20 cellular contexts compared by ENCODE assay signal in genomic region chr7:124720195-124720594, GRCh38. TPM values are rescaled to one million over a fixed set of nuclear protein-coding genes. Genes with fewer than 3 reads are reported as not detected.
DNase-seq lines count a peak whose midpoint lies in the region; ATAC-seq and TF ChIP-seq lines count a peak whose summit lies in the region.
"Had no signal": no experiment of that assay in that cellular context is flagged by ENCODE, and none has a peak within 500 bp of the region (broad histone marks: within the 10 kb centered on the region; RNA-seq: fewer than 3 reads in every experiment).

No MANE protein-coding gene starts in this region.

- POLR2A ChIA-PET in MCF 10A (lab: Yijun Ruan, JAX), result interaction anchor here (1.1 to 6.8 kb wide), 4 partner anchors 9 to 48 kb away, joined by 3 to 36 read pairs (median 9); no protein-coding TSS in a partner anchor

- H3K27ac ChIP-seq in breast epithelium (no peak overlapping the region), suprapubic skin (no peak overlapping the region)
- H3K27ac ChIP-seq: coronary artery, heart right ventricle, pancreas, SJCRH30, skin epidermis had no signal

- H3K27ac Mint-ChIP-seq in MCF 10A (ENCODE audit: low read depth, unreplicated experiment), result no peak overlapping the region
- H3K27ac Mint-ChIP-seq: activated naive CD8-positive, alpha-beta T cell treated with anti-CD3 and anti-CD28 coated beads, Interleukin-2, amount 50 U/mL, for 24 hours; activated T-cell treated with anti-CD3 and anti-CD28 coated beads, Interleukin-2, amount 50 U/mL, for 72 hours; H9; type B pancreatic cell had no signal

- H3K4me1 ChIP-seq in breast epithelium (no peaks in the 10 kb centered on the region), suprapubic skin (no peaks in the 10 kb centered on the region)
- H3K4me1 ChIP-seq: heart right ventricle, pancreas, SJCRH30 had no signal

- DNase-seq in MCF 10A (ENCODE audit: unreplicated experiment), result peak; percentile 64
- DNase-seq in breast epithelium (ENCODE audit: low spot score in 2 of 2), result no peak
- peak; percentile 59 for DNase-seq in amniotic epithelial cell (ENCODE audit: low read depth)
- peak; percentile 53 to 56 for DNase-seq in foreskin fibroblast
- no peak for DNase-seq in NCI-H748 (lab: John Stamatoyannopoulos, UW; ENCODE audit: unreplicated experiment)
- DNase-seq in suprapubic skin (ENCODE audit: low spot score in 2 of 2), result no peak
- no peak for DNase-seq in GOT3 (lab: John Stamatoyannopoulos, UW)
- DNase-seq: activated naive CD8-positive, alpha-beta T cell treated with anti-CD3 and anti-CD28 coated beads, Interleukin-2, amount 50 U/mL, for 24 hours; activated T-cell treated with anti-CD3 and anti-CD28 coated beads, Interleukin-2, amount 50 U/mL, for 72 hours; H9; heart right ventricle; NCI-H1092; NCI-H446 treated with DMSO at 0.1 percent for 48 hours; pancreas; SJCRH30; T1000 had no signal

- no peak for ATAC-seq in GM21825 (IDR thresholded peaks at IDR 0.05; ENCODE audit: unreplicated experiment)
- ATAC-seq: activated naive CD8-positive, alpha-beta T cell treated with anti-CD3 and anti-CD28 coated beads, Interleukin-2, amount 50 U/mL, for 24 hours; activated T-cell treated with anti-CD3 and anti-CD28 coated beads, Interleukin-2, amount 50 U/mL, for 72 hours; heart right ventricle; pancreas had no signal

- H3K27me3 ChIP-seq in breast epithelium, result no peaks in the 10 kb centered on the region
- no peaks in the 10 kb centered on the region for H3K27me3 ChIP-seq in suprapubic skin
- H3K27me3 ChIP-seq: heart right ventricle, pancreas, SJCRH30 had no signal

- no peaks in the 10 kb centered on the region for H3K27me3 Mint-ChIP-seq in MCF 10A (ENCODE audit: insufficient read depth, unreplicated experiment)
- H3K27me3 Mint-ChIP-seq: activated naive CD8-positive, alpha-beta T cell treated with anti-CD3 and anti-CD28 coated beads, Interleukin-2, amount 50 U/mL, for 24 hours; type B pancreatic cell had no signal

- H3K4me3 ChIP-seq in breast epithelium (no peak overlapping the region), foreskin fibroblast (ENCODE audit: low read depth in 1 of 2, low read length in 2 of 2) (no peak overlapping the region), suprapubic skin (no peak overlapping the region)
- H3K4me3 ChIP-seq: coronary artery, heart right ventricle, pancreas, SJCRH30, skin epidermis had no signal

- CTCF ChIA-PET in MCF 10A (lab: Yijun Ruan, JAX), result interaction anchor here (0.9 kb wide), 1 partner anchor 125 kb away, joined by 3 read pairs; no protein-coding TSS in a partner anchor

- BruUV-seq in MCF 10A (replicated peaks; lab: Mats Ljungman, UMichigan), result no TSS peak

- H3K4me1 Mint-ChIP-seq in MCF 10A (ENCODE audit: insufficient read depth, unreplicated experiment), result peaks cover 11% of the 10 kb centered on the region
- H3K4me1 Mint-ChIP-seq: activated naive CD8-positive, alpha-beta T cell treated with anti-CD3 and anti-CD28 coated beads, Interleukin-2, amount 50 U/mL, for 24 hours had no signal

- intact Hi-C loops in MCF 10A (cut with micrococcal nuclease), result no loop called here
- intact Hi-C loops in breast epithelium (cut with DNase I; ENCODE audit: low total_unique reads), result no loop called here

- TF ChIP-seq POLR2A in breast epithelium (IDR thresholded peaks at IDR 0.05) (no peak), suprapubic skin (IDR thresholded peaks at IDR 0.05) (no peak)

- WGBS in suprapubic skin, result 52% methylated on average over 1 of the region's 1 CpG

- no peaks in the 10 kb centered on the region for H3K36me3 Mint-ChIP-seq in MCF 10A (ENCODE audit: insufficient read depth, unreplicated experiment)
- H3K36me3 Mint-ChIP-seq: type B pancreatic cell had no signal

- TF ChIP-seq CTCF in MCF 10A (IDR thresholded peaks at IDR 0.05; ENCODE audit: unreplicated experiment), result no peak
- TF ChIP-seq CTCF in breast epithelium (IDR thresholded peaks at IDR 0.05), result no peak
- no peak for TF ChIP-seq CTCF in foreskin fibroblast (IDR thresholded peaks at IDR 0.05; ENCODE audit: low read depth, low read length)
- no peak for TF ChIP-seq CTCF in suprapubic skin (IDR thresholded peaks at IDR 0.05)

- no peaks in the 10 kb centered on the region for H3K36me3 ChIP-seq in breast epithelium
- H3K36me3 ChIP-seq in suprapubic skin, result no peaks in the 10 kb centered on the region
- H3K36me3 ChIP-seq: heart right ventricle, pancreas, SJCRH30 had no signal

- no peak for TF ChIP-seq EP300 in suprapubic skin (IDR thresholded peaks at IDR 0.05)

- H3K9me3 Mint-ChIP-seq in MCF 10A (ENCODE audit: unreplicated experiment), result no peaks in the 10 kb centered on the region
- H3K9me3 Mint-ChIP-seq: activated T-cell treated with anti-CD3 and anti-CD28 coated beads, Interleukin-2, amount 50 U/mL, for 72 hours; type B pancreatic cell had no signal

- H3K4me3 Mint-ChIP-seq in MCF 10A (ENCODE audit: unreplicated experiment), result no peak overlapping the region
- H3K4me3 Mint-ChIP-seq: activated naive CD8-positive, alpha-beta T cell treated with anti-CD3 and anti-CD28 coated beads, Interleukin-2, amount 50 U/mL, for 24 hours; activated T-cell treated with anti-CD3 and anti-CD28 coated beads, Interleukin-2, amount 50 U/mL, for 72 hours; H9; type B pancreatic cell had no signal

- H3K9me3 ChIP-seq in breast epithelium (no peaks in the 10 kb centered on the region), suprapubic skin (no peaks in the 10 kb centered on the region)
- H3K9me3 ChIP-seq: heart right ventricle, pancreas, SJCRH30 had no signal

RNA-seq across cellular contexts. Expression of gene GPR37, which starts 45.4 kb away (rescaled TPM):
- 1.9 TPM in 2 replicates for total RNA-seq in MCF 10A (2022)
- total RNA-seq in breast epithelium, result 1 to 10 TPM in 1 of 3 donors, under 1 TPM in 2; 0.32 to 3.2 (median 0.98) TPM
- total RNA-seq in suprapubic skin, result 1 to 10 TPM; 3.1 to 6.9 (median 6.1) TPM
- total RNA-seq: activated T-cell treated with anti-CD3 and anti-CD28 coated beads, Interleukin-2, amount 50 U/mL, for 72 hours had no signal

Comparison
In these comparisons a context has a peak if more than half of its experiments do, and no peak if none do; other contexts are left out.
1. DNase-seq: peak in MCF 10A (single experiment), amniotic epithelial cell (single experiment) and foreskin fibroblast (2 of 2); none in breast epithelium (0 of 2), NCI-H748 (single experiment), suprapubic skin (0 of 2) and GOT3 (single experiment).